Comparison of ENCODE assay signal across 12 cellular contexts in genomic region chr5:108193021-108193795, GRCh38.
DNase-seq lines count a peak whose midpoint lies in the region; FAIRE-seq lines count a peak whose summit lies in the region.
"Had no signal": no experiment of that assay in that cellular context is flagged by ENCODE, and none has a peak within 500 bp of the region (broad histone marks: within the 10 kb centered on the region; RNA-seq: fewer than 3 reads in every experiment).

No MANE protein-coding gene starts in this region.

- in situ Hi-C loops in KBM-7 (cut with MboI; ENCODE audit: low pct_unique_long_range_greater_than_20kb, low sequenced_read_pairs): no loop called here

- peak; percentile 81 for DNase-seq in AG08395 (ENCODE audit: low spot score)
- DNase-seq in HS-27A (ENCODE audit: low read depth): peak; percentile 36
- peak; percentile 85 for DNase-seq in amniotic epithelial cell (ENCODE audit: low read depth)
- peak; percentile 65 for DNase-seq in iris pigment epithelial cell (ENCODE audit: low read depth)
- no peak for DNase-seq in GM19240 (ENCODE audit: insufficient read length, low spot score)
- no peak for DNase-seq in frontal cortex (ENCODE audit: low spot score in 2 of 2)
- DNase-seq in SW480 (ENCODE audit: low spot score): no peak
- DNase-seq in KBM-7: no peak
- DNase-seq: GDM1, MM.1S, NCI-H345, RPMI8226 had no signal

- no peak for FAIRE-seq in frontal cortex (lab: Jason Lieb, UNC)

Comparison
In these comparisons a context has a peak if more than half of its experiments do, and no peak if none do; other contexts are left out.
1. DNase-seq: peak in AG08395 (single experiment), HS-27A (single experiment), amniotic epithelial cell (single experiment) and iris pigment epithelial cell (single experiment); none in GM19240 (single experiment), frontal cortex (0 of 2), SW480 (single experiment) and KBM-7 (single experiment).